Comparison of ENCODE assay signal across 16 cellular contexts in the genomic region with DNA sequence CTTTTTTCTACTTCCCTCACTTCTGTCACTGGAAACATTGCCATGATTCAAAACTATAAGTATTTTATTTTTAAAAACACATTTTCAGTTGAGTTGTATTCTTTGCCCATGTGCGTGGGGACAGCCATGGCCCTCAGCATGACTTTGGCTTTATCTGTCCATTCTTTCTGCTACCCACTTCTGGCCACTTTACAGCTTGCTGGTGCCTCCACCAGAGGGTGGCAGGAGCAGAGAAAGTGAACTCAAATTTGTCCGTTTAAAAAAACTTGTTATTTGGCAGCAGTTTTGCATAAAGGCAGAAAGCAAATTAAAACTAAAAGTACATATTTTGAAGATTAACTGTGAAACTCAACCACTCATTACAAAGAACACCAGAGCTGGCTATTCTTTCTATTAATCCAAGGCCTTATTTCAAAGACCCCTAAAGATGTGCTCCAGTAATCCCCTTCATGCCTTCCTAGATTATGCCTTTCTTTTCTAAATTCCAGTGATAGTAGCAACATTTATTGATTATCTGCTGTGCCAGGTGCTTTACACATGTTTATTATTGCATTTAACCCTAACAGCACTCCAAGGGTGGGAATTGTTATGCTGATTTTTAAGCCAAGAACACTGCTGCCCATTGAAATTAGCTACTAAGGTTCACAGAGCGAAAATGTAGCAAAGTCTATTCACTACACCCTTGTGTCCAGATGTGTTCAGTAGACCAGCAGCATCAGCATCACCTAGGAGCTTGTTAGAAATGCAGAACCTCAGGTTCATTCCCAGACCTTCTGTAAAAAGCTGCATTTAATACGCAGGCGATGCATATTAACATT.
A peak's percentile ranks its signal among the peaks of the same experiment; 100 is the strongest.
DNase-seq lines count a peak whose midpoint lies in the region; ATAC-seq, FAIRE-seq and TF ChIP-seq lines count a peak whose summit lies in the region.
"Had no signal": no experiment of that assay in that cellular context is flagged by ENCODE, and none has a peak within 500 bp of the region (broad histone marks: within the 10 kb centered on the region; RNA-seq: fewer than 3 reads in every experiment).

No MANE protein-coding gene starts in this region.

- BruUV-seq in MCF 10A (replicated peaks; lab: Mats Ljungman, UMichigan) (no TSS peak), K562 (replicated peaks; lab: Mats Ljungman, UMichigan) (no TSS peak)

- no peaks in the 10 kb centered on the region for H3K9me1 ChIP-seq in K562 (ENCODE audit: control insufficient read depth, insufficient read depth, low read length)

- H3K4me1 ChIP-seq in breast epithelium, result peaks cover 0 to 12% of the 10 kb centered on the region in 2 donors
- H3K4me1 ChIP-seq in K562 (replicated peaks in 1 of 2; ENCODE audit: control insufficient read depth in 2 of 2, insufficient read depth in 2 of 2, low read length in 2 of 2), result peaks cover 0 to 19% of the 10 kb centered on the region in 2 experiments; a peak in 4 of 5 replicates
- H3K4me1 ChIP-seq in thyroid gland, result peaks cover 0 to 5% of the 10 kb centered on the region in 2 donors

- ATAC-seq in K562, result peak; percentile 70

- peak; percentile 33 to 59 for TF ChIP-seq RAD21 in K562 (CRISPR knock-in tag; conservative IDR thresholded peaks at IDR 0.05 in 1 of 2, IDR thresholded peaks at IDR 0.05 in 1 of 2)

- intact Hi-C loops in MCF 10A (cut with micrococcal nuclease), result loop anchor here (10.0 kb wide), 1 partner anchor 95 kb away; no protein-coding TSS in a partner anchor
- intact Hi-C loops in breast epithelium (cut with DNase I; ENCODE audit: low total_unique reads), result no loop called here
- intact Hi-C loops in K562 (cut with micrococcal nuclease), result loop anchor here (10.0 kb wide), 1 partner anchor 285 kb away; no protein-coding TSS in a partner anchor
- intact Hi-C loops in thyroid gland (cut with DNase I), result no loop called here

- peaks cover 28% of the 10 kb centered on the region for H3K4me1 Mint-ChIP-seq in MCF 10A (ENCODE audit: insufficient read depth, unreplicated experiment)

- H3K79me2 ChIP-seq in K562 (ENCODE audit: control insufficient read depth, insufficient read depth, low read length), result peaks cover 8% of the 10 kb centered on the region; the same call in 2 of the 3 replicates

- peaks cover 7% of the 10 kb centered on the region for H3K9me3 Mint-ChIP-seq in MCF 10A (ENCODE audit: unreplicated experiment)

- POLR2A ChIA-PET in MCF 10A (lab: Yijun Ruan, JAX) (interaction anchor here (0.5 to 0.7 kb wide), 2 partner anchors 19 to 136 kb away, joined by 3 to 4 read pairs; no protein-coding TSS in a partner anchor), K562 (lab: Yijun Ruan, JAX) (interaction anchor here (0.6 to 1.1 kb wide), 4 partner anchors 11 to 126 kb away, joined by 3 to 5 read pairs (median 4); no protein-coding TSS in a partner anchor)

- TF ChIP-seq EP300 in K562 (IDR thresholded peaks at IDR 0.05; ENCODE audit: low read length), result no peak

- H3K9me3 ChIP-seq in breast epithelium (no peaks in the 10 kb centered on the region), K562 (replicated peaks; ENCODE audit: control insufficient read depth, insufficient read depth, low read depth, low read length) (no peaks in the 10 kb centered on the region), thyroid gland (no peaks in the 10 kb centered on the region)

- 0 out of 2 replicates have a peak overlapping the region, but pooled peaks have one; percentile 33 for H2AFZ ChIP-seq in K562 (ENCODE audit: low read depth, low read length)

- CTCF ChIA-PET in MCF 10A (lab: Yijun Ruan, JAX), result interaction anchor here (0.6 kb wide), 1 partner anchor 30 kb away, joined by 3 read pairs; no protein-coding TSS in a partner anchor
- CTCF ChIA-PET in K562 (lab: Yijun Ruan, JAX; ENCODE audit: low intra/inter-chr PET ratio), result no interaction called here

- H3K27me3 ChIP-seq in breast epithelium (no peaks in the 10 kb centered on the region), K562 (ENCODE audit: control insufficient read depth in 2 of 2, insufficient read depth in 2 of 2, low read length in 2 of 2) (no peaks in the 10 kb centered on the region), thyroid gland (no peaks in the 10 kb centered on the region)

- peak; percentile 16 for TF ChIP-seq CTCF in MCF 10A (IDR thresholded peaks at IDR 0.05; ENCODE audit: unreplicated experiment)
- TF ChIP-seq CTCF in breast epithelium (IDR thresholded peaks at IDR 0.05), result peak in 1 of 3 donors; percentile 8
- peak; percentile 36 to 55 (median 38); a peak in 3 of 6 replicates for TF ChIP-seq CTCF in K562 (IDR thresholded peaks at IDR 0.05 in 2 of 3, conservative IDR thresholded peaks at IDR 0.05 in 1 of 3; ENCODE audit: insufficient read depth in 2 of 3, low read depth in 1 of 3, low read length in 3 of 3)
- TF ChIP-seq CTCF in thyroid gland (IDR thresholded peaks at IDR 0.05), result peak in 2 of 6 experiments; percentile 25 to 31

- H3K4me3 Mint-ChIP-seq in MCF 10A (ENCODE audit: unreplicated experiment), result no peak overlapping the region

- H3K27ac ChIP-seq in breast epithelium (no peak overlapping the region), K562 (ENCODE audit: extremely low read depth, low read depth, low read length) (no peak overlapping the region), thyroid gland (no peak overlapping the region)

- in situ Hi-C loops in K562 (cut with MboI), result no loop called here

- no peak for FAIRE-seq in K562 (lab: Jason Lieb, UNC)
- FAIRE-seq: GM12891 had no signal

- H3K4me3 ChIP-seq in breast epithelium (no peak overlapping the region), K562 (no peak overlapping the region), thyroid gland (replicated peaks in 1 of 3) (no peak overlapping the region)

- no peaks in the 10 kb centered on the region for H3K36me3 Mint-ChIP-seq in MCF 10A (ENCODE audit: insufficient read depth, unreplicated experiment)

- H4K20me1 ChIP-seq in K562 (replicated peaks; ENCODE audit: control insufficient read depth, insufficient read depth, low read length), result no peaks in the 10 kb centered on the region

- 51% methylated on average over 5 of the region's 5 CpGs for WGBS in K562 (ENCODE audit: insufficient coverage, low coverage, missing lambda C conversion rate)
- 77 to 80% methylated on average over 5 of the region's 5 CpGs for WGBS in thyroid gland, 2 donors

- no peak overlapping the region for H3K27ac Mint-ChIP-seq in MCF 10A (ENCODE audit: low read depth, unreplicated experiment)

- TF ChIP-seq POLR2A in breast epithelium (IDR thresholded peaks at IDR 0.05) (no peak), K562 (conservative IDR thresholded peaks at IDR 0.05) (no peak), thyroid gland (IDR thresholded peaks at IDR 0.05) (no peak)

- H3K36me3 ChIP-seq in breast epithelium (no peaks in the 10 kb centered on the region), K562 (ENCODE audit: control insufficient read depth, insufficient read depth, low read length) (no peaks in the 10 kb centered on the region), thyroid gland (no peaks in the 10 kb centered on the region)

- H3K27me3 Mint-ChIP-seq in MCF 10A (ENCODE audit: insufficient read depth, unreplicated experiment), result no peaks in the 10 kb centered on the region

- H3K4me2 ChIP-seq in K562 (ENCODE audit: insufficient read depth, low read length), result no peak overlapping the region

- H3K9ac ChIP-seq in K562 (ENCODE audit: insufficient read depth in 1 of 2, low read depth in 2 of 2, low read length in 2 of 2), result no peak overlapping the region

- DNase-seq in MCF 10A (ENCODE audit: unreplicated experiment) (no peak), breast epithelium (ENCODE audit: low spot score in 2 of 2) (no peak), K562 (ENCODE audit: extremely low read depth in 1 of 4, low spot score in 3 of 4) (peak in 2 of 4 experiments; percentile 38), iPS DF 19.7 (ENCODE audit: low read depth, low spot score) (peak; percentile 1), thyroid gland (peak; percentile 8 to 25), NCI-H187 (lab: John Stamatoyannopoulos, UW) (no peak), DMS53 (lab: John Stamatoyannopoulos, UW) (no peak)
- no peak for DNase-seq in activated T-cell treated with anti-CD3 and anti-CD28 coated beads, Interleukin-2, amount 50 U/mL, for 1 hour
- DNase-seq: activated effector memory CD4-positive, alpha-beta T cell treated with anti-CD3 and anti-CD28 coated beads, Interleukin-2, amount 50 U/mL, for 16 hours; head of caudate nucleus; MM.1S; NCI-H2081 treated with DMSO at 0.1 percent for 48 hours; NCI-H748 treated with DMSO at 0.1 percent for 48 hours; SIG-M5; stimulated activated CD4-positive, alpha-beta T cell treated with anti-CD3 and anti-CD28 coated beads, Interleukin-4, amount 100 ng/mL, for 24 hours had no signal

TF ChIP-seq in K562, 482 proteins besides CTCF, POLR2A, EP300 and RAD21 (continues in another document):
- TF ChIP-seq TARDBP (IDR thresholded peaks at IDR 0.05), result no peak
- TF ChIP-seq ZBTB8A (IDR thresholded peaks at IDR 0.05; ENCODE audit: partially characterized antibody), result no peak
- no peak for TF ChIP-seq NRF1 (conservative IDR thresholded peaks at IDR 0.05 in 1 of 2, IDR thresholded peaks at IDR 0.05 in 1 of 2)
- TF ChIP-seq ZNF384 (IDR thresholded peaks at IDR 0.05; ENCODE audit: low read depth, low read length), result peak; percentile 47; the same call in 1 of the 2 replicates
- no peak for TF ChIP-seq ZNF583 (CRISPR knock-in tag; IDR thresholded peaks at IDR 0.05)
- TF ChIP-seq, protein P1, sequence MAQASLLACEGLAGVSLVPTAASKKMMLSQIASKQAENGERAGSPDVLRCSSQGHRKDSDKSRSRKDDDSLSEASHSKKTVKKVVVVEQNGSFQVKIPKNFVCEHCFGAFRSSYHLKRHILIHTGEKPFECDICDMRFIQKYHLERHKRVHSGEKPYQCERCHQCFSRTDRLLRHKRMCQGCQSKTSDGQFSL (CRISPR knock-in tag; IDR thresholded peaks at IDR 0.05), result no peak
- TF ChIP-seq, protein P1 (tag; IDR thresholded peaks at IDR 0.05), result no peak
- no peak for TF ChIP-seq ZFPM2 (CRISPR knock-in tag; IDR thresholded peaks at IDR 0.05)
- no peak for TF ChIP-seq CBX5 (IDR thresholded peaks at IDR 0.05; ENCODE audit: borderline replicate concordance, low read depth)
- no peak for TF ChIP-seq ZNF217 (CRISPR knock-in tag; IDR thresholded peaks at IDR 0.05)
- no peak for TF ChIP-seq CAMTA2 (CRISPR knock-in tag; conservative IDR thresholded peaks at IDR 0.05)
- no peak for TF ChIP-seq MTF1 (CRISPR knock-in tag; IDR thresholded peaks at IDR 0.05; ENCODE audit: borderline replicate concordance)
- TF ChIP-seq MCM2 (IDR thresholded peaks at IDR 0.05; ENCODE audit: low read depth), result no peak
- TF ChIP-seq SMC3 (conservative IDR thresholded peaks at IDR 0.05; ENCODE audit: insufficient read depth, low read depth, low read length), result 0 out of 2 replicates have a peak, but pooled peaks have one; percentile 7
- no peak for TF ChIP-seq MED1 (CRISPR knock-in tag; IDR thresholded peaks at IDR 0.05; ENCODE audit: borderline replicate concordance)

Comparison
In these comparisons a context has a peak if more than half of its experiments do, and no peak if none do; other contexts are left out.
1. intact Hi-C loops: an anchor here in MCF 10A (10.0 kb wide) and K562 (10.0 kb wide); none called in breast epithelium and thyroid gland.
2. DNase-seq: peak in iPS DF 19.7 (single experiment) and thyroid gland (2 of 2); none in MCF 10A (single experiment), breast epithelium (0 of 2), NCI-H187 (0 of 2), DMS53 (single experiment) and activated T-cell treated with anti-CD3 and anti-CD28 coated beads, Interleukin-2, amount 50 U/mL, for 1 hour (single experiment).